ENCODE assay signal across 14 cellular contexts in genomic region chr17:68908045-68908444, GRCh38. TPM values are rescaled to one million over a fixed set of nuclear protein-coding genes. Genes with fewer than 3 reads are reported as not detected.
A peak's percentile ranks its signal among the peaks of the same experiment; 100 is the strongest.
DNase-seq lines count a peak whose midpoint lies in the region; ATAC-seq and TF ChIP-seq lines count a peak whose summit lies in the region.
"Had no signal": no experiment of that assay in that cellular context is flagged by ENCODE, and none has a peak within 500 bp of the region (broad histone marks: within the 10 kb centered on the region; RNA-seq: fewer than 3 reads in every experiment).

No MANE protein-coding gene starts in this region.

- H3K4me3 ChIP-seq in heart left ventricle: no peak overlapping the region
- H3K4me3 ChIP-seq in coronary artery: no peak overlapping the region
- no peak overlapping the region for H3K4me3 ChIP-seq in uterus
- H3K4me3 ChIP-seq: tibial nerve had no signal

- H3K27ac ChIP-seq in heart left ventricle: peak overlapping the region in 9 of 12 donors; percentile 39 to 86 (median 61)
- H3K27ac ChIP-seq in coronary artery: peak overlapping the region; percentile 45 to 84
- H3K27ac ChIP-seq in uterus: peak overlapping the region; percentile 69 to 85

- no peaks in the 10 kb centered on the region for H3K27me3 ChIP-seq in heart left ventricle
- no peaks in the 10 kb centered on the region for H3K27me3 ChIP-seq in uterus
- H3K27me3 ChIP-seq: tibial nerve had no signal

- DNase-seq in heart left ventricle: no peak
- DNase-seq in Right ventricle myocardium inferior (ENCODE audit: missing footprints): no peak
- no peak for DNase-seq in coronary artery (ENCODE audit: low spot score)
- no peak for DNase-seq in uterus
- no peak for DNase-seq in activated effector memory CD4-positive, alpha-beta T cell treated with anti-CD3 and anti-CD28 coated beads, Interleukin-2, amount 50 U/mL, for 16 hours
- no peak for DNase-seq in mucosa of gallbladder (ENCODE audit: low spot score)
- DNase-seq in NCI-H1417 (lab: John Stamatoyannopoulos, UW): no peak
- DNase-seq: activated B cell treated with CpG ODN at 0.5 μM for 24 hours; activated naive CD8-positive, alpha-beta T cell treated with anti-CD3 and anti-CD28 coated beads, Interleukin-2, amount 10 ng/mL, durations not matched to agents 7 days and 5 days; H9 had no signal

- H3K4me1 ChIP-seq in heart left ventricle (peaks cover 0 to 32% (median 14%) of the 10 kb centered on the region in 12 donors), uterus (peaks cover 5% of the 10 kb centered on the region in 2 donors)

- ATAC-seq in heart left ventricle (no peak), Right ventricle myocardium inferior (no peak), HG03060 (IDR thresholded peaks at IDR 0.05; ENCODE audit: low read depth, unreplicated experiment) (peak; percentile 35)

- TF ChIP-seq POLR2A in heart left ventricle (IDR thresholded peaks at IDR 0.05) (no peak), uterus (IDR thresholded peaks at IDR 0.05) (no peak)

- intact Hi-C loops in heart left ventricle (cut with DNase I): loop anchor here in 5 of 10 donors (5.0 to 10.0 kb wide), 4 partner anchors 113 to 133 kb away; no protein-coding TSS in a partner anchor
- intact Hi-C loops in Right ventricle myocardium inferior (cut with DNase I): loop anchor here (5.0 to 10.0 kb wide), 3 partner anchors 36 to 116 kb away; partner anchors contain the start of gene ABCA8
- intact Hi-C loops in uterus (cut with DNase I; ENCODE audit: low total_unique reads): no loop called here

- TF ChIP-seq CTCF in heart left ventricle (IDR thresholded peaks at IDR 0.05) (no peak), coronary artery (IDR thresholded peaks at IDR 0.05) (no peak), uterus (IDR thresholded peaks at IDR 0.05) (no peak)

- WGBS in heart left ventricle, 4 donors: 78 to 87% (median 82%) methylated on average over 2 of the region's 2 CpGs

- H3K36me3 ChIP-seq in heart left ventricle (peaks cover 0 to 81% (median 21%) of the 10 kb centered on the region in 9 donors), uterus (no peaks in the 10 kb centered on the region)

- H3K9me3 ChIP-seq in heart left ventricle (no peaks in the 10 kb centered on the region), uterus (no peaks in the 10 kb centered on the region)
- H3K9me3 ChIP-seq: tibial nerve had no signal

RNA-seq across cellular contexts. Expression of gene ABCA8, which starts 47.1 kb away (rescaled TPM):
- total RNA-seq in heart left ventricle (10 to 100 TPM; 24.7 to 71.0 (median 44.7) TPM), Right ventricle myocardium inferior (60.3 TPM), uterus (10 to 100 TPM; 30.0 to 68.5 (median 42.8) TPM), mucosa of gallbladder (19.2 TPM)
- 10 to 100 TPM; 13.4 to 22.6 TPM for polyA plus RNA-seq in heart left ventricle
- total RNA-seq: A172; activated B cell treated with CpG ODN at 0.5 μM for 24 hours; activated naive CD8-positive, alpha-beta T cell treated with anti-CD3 and anti-CD28 coated beads, Interleukin-2, amount 10 ng/mL, durations not matched to agents 7 days and 5 days; H9; OCI-LY7 had no signal
